In genomic region chr17:29933379-29933778, GRCh38 we compare ENCODE assay signal across 10 cellular contexts. TPM values are rescaled to one million over a fixed set of nuclear protein-coding genes. Genes with fewer than 3 reads are reported as not detected.
DNase-seq lines count a peak whose midpoint lies in the region; ATAC-seq and TF ChIP-seq lines count a peak whose summit lies in the region.
"Had no signal": no experiment of that assay in that cellular context is flagged by ENCODE, and none has a peak within 500 bp of the region (broad histone marks: within the 10 kb centered on the region; RNA-seq: fewer than 3 reads in every experiment).

No MANE protein-coding gene starts in this region.

- H3K9me3 ChIP-seq in cardiac muscle cell (ENCODE audit: low read depth) (no peaks in the 10 kb centered on the region), PC-3 (ENCODE audit: low read length) (no peaks in the 10 kb centered on the region), right atrium auricular region (no peaks in the 10 kb centered on the region)

- H4K20me1 ChIP-seq in PC-3 (ENCODE audit: low read length), result no peaks in the 10 kb centered on the region

- TF ChIP-seq CTCF in cardiac muscle cell (IDR thresholded peaks at IDR 0.05; ENCODE audit: low read depth, low read length), result peak; percentile 59
- TF ChIP-seq CTCF in PC-3 (conservative IDR thresholded peaks at IDR 0.05; ENCODE audit: low read depth, low read length), result peak; percentile 53
- TF ChIP-seq CTCF in right atrium auricular region (IDR thresholded peaks at IDR 0.05), result no peak

- H3K27ac ChIP-seq in cardiac muscle cell (no peak overlapping the region), PC-3 (ENCODE audit: low read length) (no peak overlapping the region), right atrium auricular region (no peak overlapping the region)
- H3K27ac ChIP-seq: HL-60 had no signal

- 0 out of 2 replicates have a peak overlapping the region, but pooled peaks have one; percentile 19 for H3K4me2 ChIP-seq in PC-3 (ENCODE audit: low read length)

- DNase-seq in cardiac muscle cell (ENCODE audit: low read depth in 1 of 2, low spot score in 1 of 2), result peak; percentile 53 to 66
- DNase-seq in Right ventricle myocardium superior, result no peak
- DNase-seq in PC-3, result peak; percentile 39
- peak; percentile 66 for DNase-seq in fibroblast of peridontal ligament (ENCODE audit: extremely low read depth)
- DNase-seq in activated CD4-positive, CD25-positive, alpha-beta regulatory T cell treated with anti-CD3 and anti-CD28 coated beads, Interleukin-2, amount 50 U/mL, for 72 hours, result no peak
- no peak for DNase-seq in right atrium auricular region (ENCODE audit: low spot score)
- DNase-seq in left lobe of liver (ENCODE audit: low spot score), result no peak
- no peak for DNase-seq in NOMO-1 (lab: John Stamatoyannopoulos, UW; ENCODE audit: unreplicated experiment in 2 of 2)
- DNase-seq: activated naive CD4-positive, alpha-beta T cell treated with anti-CD3 and anti-CD28 coated beads, Interleukin-2, amount 50 U/mL, for 16 hours had no signal

- H3K27me3 ChIP-seq in cardiac muscle cell (no peaks in the 10 kb centered on the region), PC-3 (ENCODE audit: low read length) (no peaks in the 10 kb centered on the region), right atrium auricular region (no peaks in the 10 kb centered on the region)

- BruUV-seq in PC-3 (replicated peaks; lab: Mats Ljungman, UMichigan), result no TSS peak

- CTCF ChIA-PET in PC-3 (lab: Charles Lee), result interaction anchor here (0.6 to 1.0 kb wide), 2 partner anchors 128 to 294 kb away, joined by 3 to 4 read pairs; no protein-coding TSS in a partner anchor

- H2AFZ ChIP-seq in PC-3 (ENCODE audit: low read length), result no peak overlapping the region

- no peak overlapping the region for H3K9ac ChIP-seq in PC-3 (ENCODE audit: low read length)

- peaks cover 12% of the 10 kb centered on the region for H3K79me2 ChIP-seq in PC-3 (ENCODE audit: low read length)

- H3K9me2 ChIP-seq in PC-3 (replicated peaks; ENCODE audit: low read length), result no peaks in the 10 kb centered on the region

- H3K4me1 ChIP-seq in cardiac muscle cell (ENCODE audit: low read depth) (peaks cover 9% of the 10 kb centered on the region), PC-3 (ENCODE audit: insufficient read depth, low read length) (peaks cover 14% of the 10 kb centered on the region), right atrium auricular region (peaks cover 0 to 22% of the 10 kb centered on the region in 2 donors)

- intact Hi-C loops in Right ventricle myocardium superior (cut with DNase I) (no loop called here), PC-3 (cut with micrococcal nuclease) (loop anchor here (1.0 to 5.0 kb wide), 3 partner anchors 69 to 160 kb away; no protein-coding TSS in a partner anchor)

- H3K4me3 ChIP-seq in cardiac muscle cell (no peak overlapping the region), PC-3 (ENCODE audit: low read length) (no peak overlapping the region), right atrium auricular region (no peak overlapping the region)

- H3K36me3 ChIP-seq in cardiac muscle cell, result no peaks in the 10 kb centered on the region
- no peaks in the 10 kb centered on the region for H3K36me3 ChIP-seq in PC-3 (ENCODE audit: low read depth, low read length)
- H3K36me3 ChIP-seq in right atrium auricular region, result no peaks in the 10 kb centered on the region

- ATAC-seq in Right ventricle myocardium superior (ENCODE audit: poor library complexity) (no peak), PC-3 (no peak), left lobe of liver (no peak)

- POLR2A ChIA-PET in PC-3 (lab: Charles Lee; ENCODE audit: unreplicated experiment), result no interaction called here

- no peaks in the 10 kb centered on the region for H3F3A ChIP-seq in PC-3 (ENCODE audit: low read length, unreplicated experiment)

RNA-seq across cellular contexts. Expression of gene SSH2, which starts 3.4 kb away (rescaled TPM):
- total RNA-seq in cardiac muscle cell (25.8 and 32.4 TPM in 2 replicates), Right ventricle myocardium superior (31.3 TPM), PC-3 (2014; rRNA removed) (8.5 and 11.8 TPM in 2 replicates), right atrium auricular region (10 to 100 TPM; 36.1 to 36.8 TPM), left lobe of liver (11.2 TPM)
- 36.7 and 43.2 TPM in 2 replicates for polyA plus RNA-seq in cardiac muscle cell

RNA-seq across cellular contexts. Expression of gene EFCAB5, which starts 8.1 kb away (rescaled TPM):
- total RNA-seq in cardiac muscle cell (0.12 and 0.88 TPM in 2 replicates), Right ventricle myocardium superior (not detected), PC-3 (2014; rRNA removed) (0.07 TPM in 1 of 2 replicates, not detected in the other), right atrium auricular region (not detected), left lobe of liver (not detected)
- 1.2 and 1.5 TPM in 2 replicates for polyA plus RNA-seq in cardiac muscle cell

Comparison
In these comparisons a context has a peak if more than half of its experiments do, and no peak if none do; other contexts are left out.
1. DNase-seq: peak in cardiac muscle cell (2 of 2), PC-3 (single experiment) and fibroblast of peridontal ligament (single experiment); none in Right ventricle myocardium superior (single experiment), activated CD4-positive, CD25-positive, alpha-beta regulatory T cell treated with anti-CD3 and anti-CD28 coated beads, Interleukin-2, amount 50 U/mL, for 72 hours (single experiment), right atrium auricular region (single experiment), left lobe of liver (single experiment) and NOMO-1 (0 of 2).
2. CTCF ChIP-seq: peak in cardiac muscle cell (single experiment) and PC-3 (single experiment); none in right atrium auricular region (0 of 2).